In the genomic region with DNA sequence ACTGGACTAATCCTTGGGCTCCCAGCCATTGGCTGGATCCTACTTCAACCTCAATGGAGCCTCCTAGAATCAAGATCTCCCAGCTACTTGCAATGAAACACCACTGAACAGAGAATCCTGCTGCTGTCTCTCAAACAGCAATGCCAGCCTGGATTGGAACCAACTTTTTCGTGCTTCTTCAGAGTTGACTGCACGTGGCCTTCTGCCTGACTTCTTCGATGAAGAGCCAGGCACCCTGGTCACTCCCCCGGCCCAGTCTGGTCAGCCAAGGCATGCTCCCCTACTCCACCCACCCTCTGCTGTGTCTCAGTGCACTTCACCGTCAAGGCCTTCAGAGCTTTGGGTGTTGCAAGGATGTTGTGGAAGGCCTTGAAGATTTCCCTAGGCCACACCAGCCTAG, we compare ENCODE assay signal across 17 cellular contexts.
A peak's percentile ranks its signal among the peaks of the same experiment; 100 is the strongest.
DNase-seq lines count a peak whose midpoint lies in the region; ATAC-seq and TF ChIP-seq lines count a peak whose summit lies in the region.
"Had no signal": no experiment of that assay in that cellular context is flagged by ENCODE, and none has a peak within 500 bp of the region (broad histone marks: within the 10 kb centered on the region; RNA-seq: fewer than 3 reads in every experiment).

No MANE protein-coding gene starts in this region.

- peak; percentile 16 for DNase-seq in activated effector memory CD4-positive, alpha-beta T cell treated with anti-CD3 and anti-CD28 coated beads, Interleukin-2, amount 50 U/mL, for 16 hours
- DNase-seq in activated effector memory CD4-positive, alpha-beta T cell treated with Interleukin-2 at 50 U/mL for 16 hours: no peak
- peak; percentile 47 for DNase-seq in mesenteric fat pad (ENCODE audit: low spot score)
- DNase-seq in thyroid gland: peak; percentile 52 to 56
- no peak for DNase-seq in NCI-H2171 (lab: John Stamatoyannopoulos, UW)
- DNase-seq: CD4-positive, alpha-beta T cell; CD8-positive, alpha-beta memory T cell; DMS53; DMS79 treated with DMSO at 0.1 percent for 48 hours; GF-D8; GOT3; H7; HCEC 1CT had no signal

- peaks cover 14 to 39% of the 10 kb centered on the region in 2 donors for H3K4me1 ChIP-seq in thyroid gland

- 36 to 74% methylated on average over 5 of the region's 5 CpGs for WGBS in thyroid gland, 2 donors

- peak overlapping the region in 2 of 3 donors; percentile 11 to 21 for H3K27ac ChIP-seq in thyroid gland
- H3K27ac ChIP-seq: 22Rv1, BLaER1, C4-2B had no signal

- H3K27me3 ChIP-seq in thyroid gland: no peaks in the 10 kb centered on the region
- H3K27me3 ChIP-seq: BLaER1 had no signal

- H3K36me3 ChIP-seq in thyroid gland: no peaks in the 10 kb centered on the region
- H3K36me3 ChIP-seq: BLaER1 had no signal

- no peak for TF ChIP-seq POLR2A in thyroid gland (IDR thresholded peaks at IDR 0.05)

- no peaks in the 10 kb centered on the region for H3K9me3 ChIP-seq in thyroid gland
- H3K9me3 ChIP-seq: BLaER1 had no signal

- ATAC-seq in GM18867 (IDR thresholded peaks at IDR 0.05; ENCODE audit: unreplicated experiment): no peak

- H3K4me3 ChIP-seq in thyroid gland (replicated peaks in 1 of 3): no peak overlapping the region
- H3K4me3 ChIP-seq: BLaER1 had no signal

- intact Hi-C loops in thyroid gland (cut with DNase I): no loop called here

- TF ChIP-seq CTCF in thyroid gland (IDR thresholded peaks at IDR 0.05): no peak

Comparison
In these comparisons a context has a peak if more than half of its experiments do, and no peak if none do; other contexts are left out.
1. DNase-seq: peak in activated effector memory CD4-positive, alpha-beta T cell treated with anti-CD3 and anti-CD28 coated beads, Interleukin-2, amount 50 U/mL, for 16 hours (single experiment), mesenteric fat pad (single experiment) and thyroid gland (2 of 2); none in activated effector memory CD4-positive, alpha-beta T cell treated with Interleukin-2 at 50 U/mL for 16 hours (single experiment) and NCI-H2171 (single experiment).